ENCODE assay signal across 12 cellular contexts in the genomic region with DNA sequence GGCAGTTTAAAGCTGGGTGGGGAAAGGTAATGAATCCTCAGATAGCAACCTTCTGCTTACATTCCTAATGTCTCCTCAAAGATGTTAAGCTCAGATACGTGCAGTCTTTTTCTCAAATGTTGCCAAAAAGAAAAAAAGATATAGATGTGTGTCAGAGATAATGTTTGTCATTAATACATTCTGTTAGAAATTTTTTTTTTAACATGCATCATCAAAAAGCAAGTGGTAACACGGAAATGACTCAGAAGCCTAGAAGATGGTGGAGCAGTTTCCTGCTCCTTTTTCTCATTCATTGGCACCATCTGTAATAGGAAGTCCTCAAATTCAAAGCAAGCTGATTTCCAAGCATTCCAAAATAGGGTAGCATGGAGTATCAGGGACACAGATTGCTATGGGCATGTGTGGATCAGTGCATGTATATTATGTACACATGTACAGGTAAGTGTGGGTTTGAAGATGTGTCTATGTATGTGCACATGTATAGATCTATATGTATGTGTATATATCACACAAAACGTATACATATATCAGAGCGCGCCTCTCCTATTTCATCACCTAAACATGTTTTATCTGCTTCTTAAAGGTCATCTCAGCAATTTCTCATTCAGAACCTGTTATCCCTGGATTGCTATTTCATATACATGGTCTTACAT.
A peak's percentile ranks its signal among the peaks of the same experiment; 100 is the strongest.
DNase-seq lines count a peak whose midpoint lies in the region; ATAC-seq and TF ChIP-seq lines count a peak whose summit lies in the region.
"Had no signal": no experiment of that assay in that cellular context is flagged by ENCODE, and none has a peak within 500 bp of the region (broad histone marks: within the 10 kb centered on the region; RNA-seq: fewer than 3 reads in every experiment).

No MANE protein-coding gene starts in this region.

- CTCF ChIA-PET in activated naive CD4-positive, alpha-beta T cell treated with anti-CD3 and anti-CD28 coated beads, Interleukin-2, amount 10 ng/mL, durations not matched to agents 7 days and 5 days (lab: Charles Lee), result interaction anchor here (1.1 kb wide), 1 partner anchor 13 kb away, joined by 3 read pairs; no protein-coding TSS in a partner anchor
- CTCF ChIA-PET in activated CD4-positive, alpha-beta memory T cell treated with anti-CD3 and anti-CD28 coated beads, Interleukin-2, amount 10 ng/mL, durations not matched to agents 7 days and 5 days (lab: Charles Lee), result interaction anchor here (1.4 kb wide), 1 partner anchor 10 kb away, joined by 6 read pairs; no protein-coding TSS in a partner anchor

- no peaks in the 10 kb centered on the region for H3K27me3 ChIP-seq in suprapubic skin
- H3K27me3 ChIP-seq: body of pancreas had no signal

- 66% methylated on average over 5 of the region's 5 CpGs for WGBS in suprapubic skin

- H3K4me3 ChIP-seq in fibroblast of villous mesenchyme (ENCODE audit: low read depth, low read length) (no peak overlapping the region), suprapubic skin (no peak overlapping the region)
- H3K4me3 ChIP-seq: body of pancreas, skin epidermis had no signal

- H3K36me3 ChIP-seq in suprapubic skin, result peaks cover 57% of the 10 kb centered on the region

- peak overlapping the region; percentile 63 for H3K27ac Mint-ChIP-seq in activated naive CD4-positive, alpha-beta T cell treated with anti-CD3 and anti-CD28 coated beads, Interleukin-2, amount 10 ng/mL, durations not matched to agents 7 days and 5 days
- H3K27ac Mint-ChIP-seq in activated CD4-positive, alpha-beta memory T cell treated with anti-CD3 and anti-CD28 coated beads, Interleukin-2, amount 10 ng/mL, durations not matched to agents 7 days and 5 days, result peak overlapping the region; percentile 66

- DNase-seq in activated naive CD4-positive, alpha-beta T cell treated with anti-CD3 and anti-CD28 coated beads, Interleukin-2, amount 10 ng/mL, durations not matched to agents 7 days and 5 days, result no peak
- DNase-seq in activated naive CD4-positive, alpha-beta T cell treated with anti-CD3 and anti-CD28 coated beads, Interleukin-2, amount 50 U/mL, for 16 hours, result no peak
- no peak for DNase-seq in activated CD4-positive, alpha-beta memory T cell treated with anti-CD3 and anti-CD28 coated beads, Interleukin-2, amount 10 ng/mL, durations not matched to agents 7 days and 5 days
- peak; percentile 36 for DNase-seq in fibroblast of villous mesenchyme (ENCODE audit: low read depth)
- DNase-seq in suprapubic skin (ENCODE audit: low spot score in 2 of 2), result no peak
- no peak for DNase-seq in SIG-M5 (lab: John Stamatoyannopoulos, UW)
- no peak for DNase-seq in effector CD4-positive, alpha-beta T cell
- DNase-seq: body of pancreas, foreskin melanocyte, mesendoderm had no signal

- H3K27ac ChIP-seq in suprapubic skin, result peak overlapping the region; percentile 31

- no peak for TF ChIP-seq POLR2A in suprapubic skin (IDR thresholded peaks at IDR 0.05)

- ATAC-seq in HG02840 (IDR thresholded peaks at IDR 0.05; ENCODE audit: low FRiP score, unreplicated experiment), result no peak
- ATAC-seq: body of pancreas had no signal

- H3K4me1 ChIP-seq in suprapubic skin, result peaks cover 16% of the 10 kb centered on the region

- H3K4me3 Mint-ChIP-seq in activated naive CD4-positive, alpha-beta T cell treated with anti-CD3 and anti-CD28 coated beads, Interleukin-2, amount 10 ng/mL, durations not matched to agents 7 days and 5 days, result no peak overlapping the region
- no peak overlapping the region for H3K4me3 Mint-ChIP-seq in activated CD4-positive, alpha-beta memory T cell treated with anti-CD3 and anti-CD28 coated beads, Interleukin-2, amount 10 ng/mL, durations not matched to agents 7 days and 5 days

- peaks cover 21% of the 10 kb centered on the region for H3K4me1 Mint-ChIP-seq in activated naive CD4-positive, alpha-beta T cell treated with anti-CD3 and anti-CD28 coated beads, Interleukin-2, amount 10 ng/mL, durations not matched to agents 7 days and 5 days
- H3K4me1 Mint-ChIP-seq in activated CD4-positive, alpha-beta memory T cell treated with anti-CD3 and anti-CD28 coated beads, Interleukin-2, amount 10 ng/mL, durations not matched to agents 7 days and 5 days, result peaks cover 27% of the 10 kb centered on the region

- H3K36me3 Mint-ChIP-seq in activated naive CD4-positive, alpha-beta T cell treated with anti-CD3 and anti-CD28 coated beads, Interleukin-2, amount 10 ng/mL, durations not matched to agents 7 days and 5 days, result peaks cover 84% of the 10 kb centered on the region
- peaks cover 81% of the 10 kb centered on the region for H3K36me3 Mint-ChIP-seq in activated CD4-positive, alpha-beta memory T cell treated with anti-CD3 and anti-CD28 coated beads, Interleukin-2, amount 10 ng/mL, durations not matched to agents 7 days and 5 days (ENCODE audit: low read depth)

- no peaks in the 10 kb centered on the region for H3K27me3 Mint-ChIP-seq in activated naive CD4-positive, alpha-beta T cell treated with anti-CD3 and anti-CD28 coated beads, Interleukin-2, amount 10 ng/mL, durations not matched to agents 7 days and 5 days
- no peaks in the 10 kb centered on the region for H3K27me3 Mint-ChIP-seq in activated CD4-positive, alpha-beta memory T cell treated with anti-CD3 and anti-CD28 coated beads, Interleukin-2, amount 10 ng/mL, durations not matched to agents 7 days and 5 days

- TF ChIP-seq EP300 in suprapubic skin (IDR thresholded peaks at IDR 0.05), result no peak

- H3K9me3 Mint-ChIP-seq in activated naive CD4-positive, alpha-beta T cell treated with anti-CD3 and anti-CD28 coated beads, Interleukin-2, amount 10 ng/mL, durations not matched to agents 7 days and 5 days, result no peaks in the 10 kb centered on the region
- H3K9me3 Mint-ChIP-seq in activated CD4-positive, alpha-beta memory T cell treated with anti-CD3 and anti-CD28 coated beads, Interleukin-2, amount 10 ng/mL, durations not matched to agents 7 days and 5 days, result no peaks in the 10 kb centered on the region

- POLR2A ChIA-PET in activated CD4-positive, alpha-beta memory T cell treated with anti-CD3 and anti-CD28 coated beads, Interleukin-2, amount 10 ng/mL, durations not matched to agents 7 days and 5 days (lab: Charles Lee), result interaction anchor here (1.3 kb wide), 1 partner anchor 9 kb away, joined by 3 read pairs; no protein-coding TSS in a partner anchor

- TF ChIP-seq CTCF in fibroblast of villous mesenchyme (IDR thresholded peaks at IDR 0.05; ENCODE audit: insufficient read depth, low read depth, low read length) (no peak), suprapubic skin (IDR thresholded peaks at IDR 0.05) (no peak)

- H3K9me3 ChIP-seq in suprapubic skin, result no peaks in the 10 kb centered on the region
- H3K9me3 ChIP-seq: body of pancreas had no signal
